In genomic region chr15:56047354-56047753, GRCh38 we compare ENCODE assay signal across 26 cellular contexts. TPM values are rescaled to one million over a fixed set of nuclear protein-coding genes. Genes with fewer than 3 reads are reported as not detected.
DNase-seq lines count a peak whose midpoint lies in the region; ATAC-seq and TF ChIP-seq lines count a peak whose summit lies in the region.
"Had no signal": no experiment of that assay in that cellular context is flagged by ENCODE, and none has a peak within 500 bp of the region (broad histone marks: within the 10 kb centered on the region; RNA-seq: fewer than 3 reads in every experiment).

No MANE protein-coding gene starts in this region.

- no peak overlapping the region for H3K4me2 ChIP-seq in PC-3 (ENCODE audit: low read length)

- H3K27me3 Mint-ChIP-seq in Calu3 (ENCODE audit: unreplicated experiment), result no peaks in the 10 kb centered on the region
- H3K27me3 Mint-ChIP-seq: activated naive CD4-positive, alpha-beta T cell treated with anti-CD3 and anti-CD28 coated beads, Interleukin-2, amount 50 U/mL, for 24 hours; type B pancreatic cell had no signal

- no peak overlapping the region for H3K27ac ChIP-seq in PC-3 (ENCODE audit: low read length)
- H3K27ac ChIP-seq: dorsolateral prefrontal cortex had no signal

- H3K4me1 Mint-ChIP-seq in Calu3 (ENCODE audit: low read depth, unreplicated experiment), result peaks cover 65% of the 10 kb centered on the region

- POLR2A ChIA-PET in PC-3 (lab: Charles Lee; ENCODE audit: unreplicated experiment), result interaction anchor here (0.8 kb wide), 1 partner anchor 55 kb away, joined by 4 read pairs; no protein-coding TSS in a partner anchor

- no peaks in the 10 kb centered on the region for H3K9me3 ChIP-seq in PC-3 (ENCODE audit: low read length)
- H3K9me3 ChIP-seq: BE2C had no signal

- H3K27me3 ChIP-seq in PC-3 (ENCODE audit: low read length), result no peaks in the 10 kb centered on the region
- H3K27me3 ChIP-seq: BE2C had no signal

- no peaks in the 10 kb centered on the region for H3F3A ChIP-seq in PC-3 (ENCODE audit: low read length, unreplicated experiment)

- ATAC-seq in PC-3 (peak; percentile 51; the same call in 1 of the 2 replicates), GM18907 (IDR thresholded peaks at IDR 0.05; ENCODE audit: unreplicated experiment) (no peak), HG03039 (IDR thresholded peaks at IDR 0.05; ENCODE audit: unreplicated experiment) (no peak), left cardiac atrium (no peak)
- ATAC-seq: activated CD4-positive, CD25-positive, alpha-beta regulatory T cell treated with anti-CD3 and anti-CD28 coated beads, Interleukin-2, amount 50 U/mL, for 24 hours; sciatic nerve; stimulated activated effector memory CD8-positive, alpha-beta T cell treated with anti-CD3 and anti-CD28 coated beads, Interleukin-12 subunit alpha, Interleukin-12 subunit beta, amount 100 ng/mL, for 72 hours had no signal

- no peaks in the 10 kb centered on the region for H3K79me2 ChIP-seq in PC-3 (ENCODE audit: low read length)

- H4K20me1 ChIP-seq in PC-3 (ENCODE audit: low read length), result no peaks in the 10 kb centered on the region

- BruUV-seq in Calu3 (replicated peaks; lab: Mats Ljungman, UMichigan) (no TSS peak), PC-3 (replicated peaks; lab: Mats Ljungman, UMichigan) (no TSS peak)

- DNase-seq in Calu3, result no peak
- DNase-seq in PC-3, result peak; percentile 45
- DNase-seq in cardiac fibroblast (ENCODE audit: low read depth in 2 of 2), result peak; percentile 5 to 73
- DNase-seq in kidney tubule cell (ENCODE audit: low spot score), result peak; percentile 73
- no peak for DNase-seq in MV-4-11 (lab: John Stamatoyannopoulos, UW)
- DNase-seq in left cardiac atrium, result no peak
- DNase-seq: activated CD4-positive, alpha-beta T cell treated with anti-CD3 and anti-CD28 coated beads, Interleukin-2, amount 50 U/mL, for 48 hours; BE2C; COR-L47; DND-41; dorsolateral prefrontal cortex; head of caudate nucleus; NCI-H1105; NCI-H1930; NCI-H526; NK-92 treated with Interleukin-12 subunit alpha and Interleukin-12 subunit beta, amount 100 ng/mL, for 24 hours; stimulated activated CD4-positive, alpha-beta T cell treated with anti-CD3 and anti-CD28 coated beads, Interleukin-4, amount 100 ng/mL, for 24 hours had no signal

- H3K9me2 ChIP-seq in PC-3 (replicated peaks; ENCODE audit: low read length), result no peaks in the 10 kb centered on the region

- no peak overlapping the region for H3K9ac ChIP-seq in PC-3 (ENCODE audit: low read length)

- CTCF ChIA-PET in Calu3 (lab: Charles Lee) (interaction anchor here (1.0 kb wide), 1 partner anchor 55 kb away, joined by 4 read pairs; no protein-coding TSS in a partner anchor), PC-3 (lab: Charles Lee) (no interaction called here)

- TF ChIP-seq CTCF in Calu3 (IDR thresholded peaks at IDR 0.05; ENCODE audit: unreplicated experiment) (no peak), PC-3 (conservative IDR thresholded peaks at IDR 0.05; ENCODE audit: low read depth, low read length) (no peak), cardiac fibroblast (IDR thresholded peaks at IDR 0.05; ENCODE audit: low read depth, low read length) (no peak)

- H3K36me3 ChIP-seq in PC-3 (ENCODE audit: low read depth, low read length), result no peaks in the 10 kb centered on the region
- H3K36me3 ChIP-seq: BE2C had no signal

- peaks cover 33% of the 10 kb centered on the region for H3K4me1 ChIP-seq in PC-3 (ENCODE audit: insufficient read depth, low read length)

- no peak overlapping the region for H3K4me3 Mint-ChIP-seq in Calu3 (ENCODE audit: low read depth, unreplicated experiment)
- H3K4me3 Mint-ChIP-seq: activated naive CD4-positive, alpha-beta T cell treated with anti-CD3 and anti-CD28 coated beads, Interleukin-2, amount 50 U/mL, for 24 hours; IgD-negative memory B cell; neural crest cell; stimulated activated effector memory CD8-positive, alpha-beta T cell treated with anti-CD3 and anti-CD28 coated beads, Interleukin-12 subunit alpha, Interleukin-12 subunit beta, amount 100 ng/mL, for 72 hours; type B pancreatic cell had no signal

- peaks cover 17% of the 10 kb centered on the region for H3K36me3 Mint-ChIP-seq in Calu3 (ENCODE audit: insufficient read depth, unreplicated experiment)
- H3K36me3 Mint-ChIP-seq: IgD-negative memory B cell, type B pancreatic cell had no signal

- intact Hi-C loops in Calu3 (cut with micrococcal nuclease; ENCODE audit: unreplicated experiment), result no loop called here
- intact Hi-C loops in PC-3 (cut with micrococcal nuclease), result no loop called here
- intact Hi-C loops in left cardiac atrium (cut with DNase I), result no loop called here

- H3K4me3 ChIP-seq in PC-3 (ENCODE audit: low read length) (no peak overlapping the region), cardiac fibroblast (replicated peaks in 1 of 2; ENCODE audit: low read depth in 2 of 2, low read length in 2 of 2) (no peak overlapping the region)
- H3K4me3 ChIP-seq: dorsolateral prefrontal cortex had no signal

- peak overlapping the region; percentile 59 for H3K27ac Mint-ChIP-seq in Calu3 (ENCODE audit: unreplicated experiment)
- H3K27ac Mint-ChIP-seq: activated naive CD4-positive, alpha-beta T cell treated with anti-CD3 and anti-CD28 coated beads, Interleukin-2, amount 50 U/mL, for 24 hours; stimulated activated effector memory CD8-positive, alpha-beta T cell treated with anti-CD3 and anti-CD28 coated beads, Interleukin-12 subunit alpha, Interleukin-12 subunit beta, amount 100 ng/mL, for 72 hours; type B pancreatic cell had no signal

- no peak overlapping the region for H2AFZ ChIP-seq in PC-3 (ENCODE audit: low read length)

- peaks cover 14% of the 10 kb centered on the region for H3K9me3 Mint-ChIP-seq in Calu3 (ENCODE audit: low read depth, unreplicated experiment)

RNA-seq across cellular contexts. Expression of gene NEDD4, which starts 53.9 kb away (rescaled TPM):
- total RNA-seq in Calu3 (2022) (48.0 and 56.8 TPM in 2 replicates), PC-3 (2014; rRNA removed) (7.5 and 9.6 TPM in 2 replicates), left cardiac atrium (10 to 100 TPM in 1 of 2 donors, 1 to 10 TPM in 1; 9.7 to 10.5 TPM)

Comparison
In these comparisons a context has a peak if more than half of its experiments do, and no peak if none do; other contexts are left out.
1. DNase-seq: peak in PC-3 (single experiment), cardiac fibroblast (2 of 2) and kidney tubule cell (single experiment); none in Calu3 (single experiment), MV-4-11 (single experiment) and left cardiac atrium (single experiment).